ENCODE assay signal across 8 cellular contexts in the genomic region with DNA sequence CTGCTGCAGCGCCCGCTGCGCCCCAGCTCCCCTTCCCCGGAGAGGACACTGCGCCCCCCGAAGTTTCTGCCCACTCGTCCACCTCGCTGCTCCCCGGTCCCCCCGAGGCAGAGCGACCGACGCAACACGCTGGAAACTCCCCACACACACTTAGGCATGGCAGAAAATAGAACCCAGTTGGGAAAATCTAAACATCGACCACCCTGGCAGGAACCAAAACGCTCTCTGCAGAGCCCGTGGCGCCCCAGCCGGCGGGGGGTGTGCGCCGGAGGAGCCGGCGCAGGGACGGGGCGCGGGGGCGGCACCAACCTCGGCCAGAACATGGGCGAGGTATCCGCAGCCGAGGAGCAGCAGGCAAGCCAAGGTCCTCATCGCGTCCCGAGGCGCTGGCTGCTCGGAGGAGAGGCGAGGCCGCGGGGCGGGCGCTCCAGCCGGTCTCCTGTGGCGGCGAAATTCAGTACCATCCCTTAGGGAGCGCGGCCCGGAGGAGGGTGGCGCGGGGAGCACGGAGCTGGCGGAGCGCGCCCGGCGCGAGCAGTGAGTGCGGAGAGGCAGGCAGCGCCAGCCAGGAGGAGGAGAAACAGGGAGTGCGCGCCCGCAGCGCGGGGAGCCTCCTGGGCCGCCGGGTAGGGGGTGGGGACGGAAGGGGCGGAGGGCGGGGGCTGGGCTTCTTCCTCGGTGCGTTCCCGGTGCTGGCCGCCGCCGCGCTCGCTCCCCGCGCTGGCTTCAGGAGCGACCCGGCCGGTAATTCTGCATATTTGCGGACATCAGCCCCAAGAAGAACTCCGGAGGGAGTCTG. TPM values are rescaled to one million over a fixed set of nuclear protein-coding genes. Genes with fewer than 3 reads are reported as not detected.
A peak's percentile ranks its signal among the peaks of the same experiment; 100 is the strongest.
DNase-seq lines count a peak whose midpoint lies in the region; ATAC-seq, FAIRE-seq and TF ChIP-seq lines count a peak whose summit lies in the region.

No MANE protein-coding gene starts in this region.

- peak overlapping the region; percentile 38; the same call in 1 of the 2 replicates for H2AFZ ChIP-seq in K562 (ENCODE audit: low read depth, low read length)

- under 1% methylated on average over 31 of the region's 84 CpGs for WGBS in K562 (ENCODE audit: insufficient coverage, low coverage, missing lambda C conversion rate)
- WGBS in prostate gland: 0% methylated on average over 84 of the region's 84 CpGs

- peaks cover 9 to 71% of the 10 kb centered on the region in 2 experiments for H3K4me1 ChIP-seq in K562 (replicated peaks in 1 of 2; ENCODE audit: control insufficient read depth in 2 of 2, insufficient read depth in 2 of 2, low read length in 2 of 2)
- H3K4me1 ChIP-seq in prostate gland (replicated peaks): peaks cover 29% of the 10 kb centered on the region

- no peak for FAIRE-seq in K562 (lab: Jason Lieb, UNC)

- TF ChIP-seq EP300 in K562 (IDR thresholded peaks at IDR 0.05; ENCODE audit: low read length): no peak

- peaks cover 7% of the 10 kb centered on the region; the same call in 1 of the 3 replicates for H3K79me2 ChIP-seq in K562 (ENCODE audit: control insufficient read depth, insufficient read depth, low read length)

- H3K36me3 ChIP-seq in H7 (replicated peaks; ENCODE audit: control insufficient read depth, insufficient read depth, low read length) (no peaks in the 10 kb centered on the region), K562 (ENCODE audit: control insufficient read depth, insufficient read depth, low read length) (no peaks in the 10 kb centered on the region), prostate gland (no peaks in the 10 kb centered on the region)

- DNase-seq in C1 segment of cervical spinal cord (lab: John Stamatoyannopoulos, UW) (peak in 13 of 14 donors; percentile 35 to 87 (median 73)), H7 (peak; percentile 90), RKO (ENCODE audit: low spot score) (peak; percentile 66), K562 (ENCODE audit: extremely low read depth in 1 of 4, low spot score in 3 of 4) (peak; percentile 73 to 80 (median 76)), hippocampal formation (lab: John Stamatoyannopoulos, UW) (peak; percentile 88), prostate gland (ENCODE audit: low spot score) (peak; percentile 92)
- no peak for DNase-seq in effector CD8-positive, alpha-beta T cell (lab: John Stamatoyannopoulos, UW)

- in situ Hi-C loops in K562 (cut with MboI): no loop called here

- POLR2A ChIA-PET in K562 (lab: Yijun Ruan, JAX): interaction anchor here (0.7 to 0.9 kb wide), 2 partner anchors 20 to 434 kb away, joined by 3 read pairs; no protein-coding TSS in a partner anchor

- CTCF ChIA-PET in K562 (lab: Yijun Ruan, JAX; ENCODE audit: low intra/inter-chr PET ratio): no interaction called here

- peak overlapping the region; percentile 83 for H3K4me3 ChIP-seq in H7 (ENCODE audit: insufficient read depth, low read depth, low read length)
- H3K4me3 ChIP-seq in K562: peak overlapping the region; percentile 48
- H3K4me3 ChIP-seq in prostate gland: peak overlapping the region; percentile 74 to 86

- ATAC-seq in K562 (peak; percentile 43), GM18498 (IDR thresholded peaks at IDR 0.05; ENCODE audit: unreplicated experiment) (no peak)

- H3K27me3 ChIP-seq in H7 (ENCODE audit: control insufficient read depth, insufficient read depth, low read length): peaks cover 44% of the 10 kb centered on the region
- H3K27me3 ChIP-seq in K562 (ENCODE audit: control insufficient read depth in 2 of 2, insufficient read depth in 2 of 2, low read length in 2 of 2): peaks cover 0 to 12% of the 10 kb centered on the region in 2 experiments; a peak in 2 of 5 replicates
- no peaks in the 10 kb centered on the region for H3K27me3 ChIP-seq in prostate gland (replicated peaks; ENCODE audit: insufficient read depth)

- H3K9me3 ChIP-seq in K562 (replicated peaks; ENCODE audit: control insufficient read depth, insufficient read depth, low read depth, low read length) (no peaks in the 10 kb centered on the region), prostate gland (no peaks in the 10 kb centered on the region)

- H3K9me1 ChIP-seq in K562 (ENCODE audit: control insufficient read depth, insufficient read depth, low read length): no peaks in the 10 kb centered on the region

- peak overlapping the region in 1 of 2 experiments; percentile 80; a peak in 2 of 4 replicates for H3K9ac ChIP-seq in K562 (ENCODE audit: insufficient read depth in 1 of 2, low read depth in 2 of 2, low read length in 2 of 2)

- H3K4me2 ChIP-seq in K562 (ENCODE audit: insufficient read depth, low read length): peak overlapping the region; percentile 56

- TF ChIP-seq POLR2A in K562 (conservative IDR thresholded peaks at IDR 0.05) (no peak), prostate gland (IDR thresholded peaks at IDR 0.05) (peak; percentile 89)

- TF ChIP-seq CTCF in K562 (IDR thresholded peaks at IDR 0.05 in 2 of 3, conservative IDR thresholded peaks at IDR 0.05 in 1 of 3; ENCODE audit: insufficient read depth in 2 of 3, low read depth in 1 of 3, low read length in 3 of 3) (0 out of 6 replicates have a peak, but pooled peaks of 1 of the 3 experiments have one; percentile 1), prostate gland (IDR thresholded peaks at IDR 0.05) (peak in 1 of 4 experiments; percentile 19)

- H3K27ac ChIP-seq in K562 (ENCODE audit: extremely low read depth, low read depth, low read length): no peak overlapping the region
- peak overlapping the region; percentile 83 to 90 for H3K27ac ChIP-seq in prostate gland

- intact Hi-C loops in K562 (cut with micrococcal nuclease): loop anchor here (5.0 kb wide), 1 partner anchor 118 kb away; no protein-coding TSS in a partner anchor
- intact Hi-C loops in prostate gland (cut with DNase I): loop anchor here (10.0 kb wide), 1 partner anchor 326 kb away; no protein-coding TSS in a partner anchor

- H4K20me1 ChIP-seq in K562 (replicated peaks; ENCODE audit: control insufficient read depth, insufficient read depth, low read length): peaks cover 13% of the 10 kb centered on the region; the same call in 1 of the 2 replicates

- no TSS peak for BruUV-seq in K562 (replicated peaks; lab: Mats Ljungman, UMichigan)

- TF ChIP-seq RAD21 in K562 (CRISPR knock-in tag; conservative IDR thresholded peaks at IDR 0.05 in 1 of 2, IDR thresholded peaks at IDR 0.05 in 1 of 2): no peak

TF ChIP-seq in K562, 482 proteins besides CTCF, POLR2A, EP300 and RAD21 (continues in another document):
- TF ChIP-seq, protein P1, sequence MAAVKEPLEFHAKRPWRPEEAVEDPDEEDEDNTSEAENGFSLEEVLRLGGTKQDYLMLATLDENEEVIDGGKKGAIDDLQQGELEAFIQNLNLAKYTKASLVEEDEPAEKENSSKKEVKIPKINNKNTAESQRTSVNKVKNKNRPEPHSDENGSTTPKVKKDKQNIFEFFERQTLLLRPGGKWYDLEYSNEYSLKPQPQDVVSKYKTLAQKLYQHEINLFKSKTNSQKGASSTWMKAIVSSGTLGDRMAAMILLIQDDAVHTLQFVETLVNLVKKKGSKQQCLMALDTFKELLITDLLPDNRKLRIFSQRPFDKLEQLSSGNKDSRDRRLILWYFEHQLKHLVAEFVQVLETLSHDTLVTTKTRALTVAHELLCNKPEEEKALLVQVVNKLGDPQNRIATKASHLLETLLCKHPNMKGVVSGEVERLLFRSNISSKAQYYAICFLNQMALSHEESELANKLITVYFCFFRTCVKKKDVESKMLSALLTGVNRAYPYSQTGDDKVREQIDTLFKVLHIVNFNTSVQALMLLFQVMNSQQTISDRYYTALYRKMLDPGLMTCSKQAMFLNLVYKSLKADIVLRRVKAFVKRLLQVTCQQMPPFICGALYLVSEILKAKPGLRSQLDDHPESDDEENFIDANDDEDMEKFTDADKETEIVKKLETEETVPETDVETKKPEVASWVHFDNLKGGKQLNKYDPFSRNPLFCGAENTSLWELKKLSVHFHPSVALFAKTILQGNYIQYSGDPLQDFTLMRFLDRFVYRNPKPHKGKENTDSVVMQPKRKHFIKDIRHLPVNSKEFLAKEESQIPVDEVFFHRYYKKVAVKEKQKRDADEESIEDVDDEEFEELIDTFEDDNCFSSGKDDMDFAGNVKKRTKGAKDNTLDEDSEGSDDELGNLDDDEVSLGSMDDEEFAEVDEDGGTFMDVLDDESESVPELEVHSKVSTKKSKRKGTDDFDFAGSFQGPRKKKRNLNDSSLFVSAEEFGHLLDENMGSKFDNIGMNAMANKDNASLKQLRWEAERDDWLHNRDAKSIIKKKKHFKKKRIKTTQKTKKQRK (IDR thresholded peaks at IDR 0.05; ENCODE audit: borderline replicate concordance, low read depth, low read length): no peak
- peak in 1 of 2 experiments; percentile 60; a peak in 1 of 4 replicates for TF ChIP-seq HDAC1 (IDR thresholded peaks at IDR 0.05)
- TF ChIP-seq, protein P2, sequence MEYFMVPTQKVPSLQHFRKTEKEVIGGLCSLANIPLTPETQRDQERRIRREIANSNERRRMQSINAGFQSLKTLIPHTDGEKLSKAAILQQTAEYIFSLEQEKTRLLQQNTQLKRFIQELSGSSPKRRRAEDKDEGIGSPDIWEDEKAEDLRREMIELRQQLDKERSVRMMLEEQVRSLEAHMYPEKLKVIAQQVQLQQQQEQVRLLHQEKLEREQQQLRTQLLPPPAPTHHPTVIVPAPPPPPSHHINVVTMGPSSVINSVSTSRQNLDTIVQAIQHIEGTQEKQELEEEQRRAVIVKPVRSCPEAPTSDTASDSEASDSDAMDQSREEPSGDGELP (CRISPR knock-in tag; IDR thresholded peaks at IDR 0.05; ENCODE audit: borderline replicate concordance): peak; percentile 37; the same call in 1 of the 2 replicates

RNA-seq across cellular contexts. Expression of a gene that starts 0.8 kb away (rescaled TPM):
- total RNA-seq in H7 (2014; rRNA removed; shearing (Covaris generic)): 149 and 202 TPM in 2 replicates
- 21.5 and 51.6 TPM in 2 replicates for total RNA-seq in K562 (2011; cell fraction: chromatin; rRNA removed; ENCODE audit: low replicate concordance)
- total RNA-seq in K562 (2011; cell fraction: nucleolus; rRNA removed): 36.1 and 57.4 TPM in 2 replicates
- total RNA-seq in K562 (2011; cell fraction: nucleoplasm; rRNA removed): 30.2 and 38.4 TPM in 2 replicates
- total RNA-seq in K562 (2014; rRNA removed) (8.1 and 10.0 TPM in 2 replicates), K562 (2014; rRNA removed; fragmentation: Illumina TruSeq; extraction: Trizol) (3.6 and 5.0 TPM in 2 replicates), K562 (2015; rRNA removed; fragmentation: Illumina TruSeq; extraction: Trizol) (4.6 and 6.1 TPM in 2 replicates), K562 (2021) (9.8 and 10.2 TPM in 2 replicates), prostate gland (10 to 100 TPM; 40.4 to 75.0 TPM)
- polyA plus RNA-seq in K562 (2011; rRNA removed) (7.9 TPM in 2 replicates), K562 (2014; fragmentation: Illumina TruSeq; extraction: Trizol) (2.5 and 4.7 TPM in 2 replicates), K562 (2014; fragmentation: Nextera tagmentation; extraction: Ambion mirVana) (1 to 10 TPM; 3.9 to 9.5 TPM), K562 (2014; rRNA removed) (2.6 and 3.6 TPM in 2 replicates)
- 5.2 and 10.8 TPM in 2 replicates for polyA plus RNA-seq in K562 (2011; cell fraction: cytosol; rRNA removed)
- polyA plus RNA-seq in K562 (2011; cell fraction: nucleus; rRNA removed): 13.3 and 32.6 TPM in 2 replicates
- polyA plus RNA-seq in K562 (2012): 6.4 and 9.1 TPM in 2 replicates
- polyA minus RNA-seq in K562 (2011; rRNA and poly(A)+ RNA removed): 24.4 and 37.5 TPM in 2 replicates
- 34.5 and 45.2 TPM in 2 replicates for polyA minus RNA-seq in K562 (2011; cell fraction: cytosol; rRNA and poly(A)+ RNA removed)
- polyA minus RNA-seq in K562 (2011; cell fraction: nucleus; rRNA and poly(A)+ RNA removed): 11.0 and 13.5 TPM in 2 replicates
